ENCODE assay signal across 1 cellular context in genomic region chr20:63650486-63650885, GRCh38. TPM values are rescaled to one million over a fixed set of nuclear protein-coding genes. Genes with fewer than 3 reads are reported as not detected.
"Had no signal": no experiment of that assay in that cellular context is flagged by ENCODE, and none has a peak within 500 bp of the region (broad histone marks: within the 10 kb centered on the region; RNA-seq: fewer than 3 reads in every experiment).

No MANE protein-coding gene starts in this region.

RNA-seq across cellular contexts. Expression of gene TNFRSF6B, which starts 46.0 kb away (rescaled TPM):
- total RNA-seq: G401 had no signal
